Comparison of ENCODE assay signal across 8 cellular contexts in genomic region chr3:185937689-185938374, GRCh38. TPM values are rescaled to one million over a fixed set of nuclear protein-coding genes. Genes with fewer than 3 reads are reported as not detected.
DNase-seq lines count a peak whose midpoint lies in the region; ATAC-seq and TF ChIP-seq lines count a peak whose summit lies in the region.

Gene TRA2B (minus strand): TSS chr3:185938014. CDS start chr3:185937860, 154 bp downstream.

- no peaks in the 10 kb centered on the region for H3K27me3 ChIP-seq in lung (ENCODE audit: control insufficient read depth, insufficient read depth)

- peak within 1 kb of the TSS; percentile 100 for H3K4me3 ChIP-seq in lung

- no peaks in the 10 kb centered on the region for H3K36me3 ChIP-seq in lung (ENCODE audit: control insufficient read depth in 2 of 2, insufficient read depth in 2 of 2, low read length in 2 of 2)

- H3K4me1 ChIP-seq in lung (ENCODE audit: control insufficient read depth in 2 of 2, insufficient read depth in 2 of 2, low read length in 2 of 2), result peaks cover 0 to 14% of the 10 kb centered on the region in 2 donors

- WGBS in lung, 2 donors, result 1 to 2% methylated on average over 55 of the region's 55 CpGs

- no peaks in the 10 kb centered on the region for H3K9me3 ChIP-seq in lung (ENCODE audit: control insufficient read depth in 2 of 2, insufficient read depth in 1 of 2, low read length in 1 of 2)

- TF ChIP-seq CTCF in lung (IDR thresholded peaks at IDR 0.05; ENCODE audit: control extremely low read depth, extremely low read depth), result no peak

- H3K27ac ChIP-seq in lung (ENCODE audit: low read depth in 1 of 2, low read length in 1 of 2), result peak within 1 kb of the TSS; percentile 96 to 100

- peak; percentile 85 for ATAC-seq in GM19468 (IDR thresholded peaks at IDR 0.05; ENCODE audit: extremely low read depth, unreplicated experiment)
- peak; percentile 94 for ATAC-seq in lung (ENCODE audit: insufficient read depth, low FRiP score)

- DNase-seq in COLO829 (ENCODE audit: low spot score) (peak; percentile 98), HS-5 (ENCODE audit: low read depth) (peak; percentile 89), NK-92 (lab: John Stamatoyannopoulos, UW; ENCODE audit: unreplicated experiment) (peak; percentile 94), lung (ENCODE audit: low spot score) (peak; percentile 99)
- peak; percentile 96 to 97 for DNase-seq in activated CD8-positive, alpha-beta memory T cell treated with anti-CD3 and anti-CD28 coated beads for 1 hour (ENCODE audit: extremely low read depth in 1 of 2, low read depth in 1 of 2)
- DNase-seq in effector CD4-positive, alpha-beta T cell, result peak; percentile 98
- peak; percentile 97 to 99 (median 98) for DNase-seq in stimulated activated CD4-positive, alpha-beta T cell treated with anti-CD3 and anti-CD28 coated beads, TNF-alpha, amount 100 ng/mL, for 4 hours (ENCODE audit: low read depth in 3 of 3)

RNA-seq across cellular contexts. Expression of gene TRA2B, which starts in this region (rescaled TPM):
- total RNA-seq in lung, result 100 to 1,000 TPM; 107 to 263 TPM
- 10 to 100 TPM; 61.2 to 83.3 TPM for polyA plus RNA-seq in lung

Comparison
In these comparisons a context has a peak if more than half of its experiments do, and no peak if none do; other contexts are left out.
1. Peak in every context shown above with its lines: DNase-seq, ATAC-seq, H3K4me3 ChIP-seq and H3K27ac ChIP-seq.